ENCODE assay signal across 19 cellular contexts in the genomic region with DNA sequence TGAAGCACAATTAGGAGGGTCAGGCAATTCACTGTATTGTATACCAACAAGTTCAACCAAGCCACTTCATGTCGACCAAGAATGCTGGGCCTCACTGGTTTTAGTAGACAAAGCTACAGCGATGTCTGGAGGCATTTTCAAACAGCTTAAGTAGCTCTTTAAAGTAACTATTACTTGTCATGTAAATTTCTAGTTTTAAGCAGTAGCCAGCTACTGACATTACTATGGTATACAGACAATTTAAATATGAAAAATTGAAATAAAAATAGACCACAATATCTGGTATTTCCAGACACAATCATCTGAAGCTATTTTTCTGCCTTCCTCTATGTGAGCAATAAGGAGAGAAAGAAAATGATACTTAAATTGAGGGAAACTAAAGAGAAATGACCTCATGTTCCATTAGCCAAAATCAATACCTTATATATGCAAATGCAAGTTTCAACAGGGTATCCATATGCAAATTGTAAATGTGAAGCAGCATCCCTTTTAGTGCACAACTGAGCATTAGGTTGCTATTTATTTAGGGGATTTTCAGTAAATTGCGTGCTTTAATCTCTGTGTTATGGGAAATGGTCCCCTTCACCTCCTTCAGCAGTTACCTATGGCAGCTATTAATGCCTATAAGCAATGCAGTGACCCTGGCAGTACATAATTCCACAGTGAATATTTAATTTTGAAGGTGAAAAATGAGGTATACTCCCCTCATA.
DNase-seq lines count a peak whose midpoint lies in the region; ATAC-seq and FAIRE-seq lines count a peak whose summit lies in the region.
"Had no signal": no experiment of that assay in that cellular context is flagged by ENCODE, and none has a peak within 500 bp of the region (broad histone marks: within the 10 kb centered on the region; RNA-seq: fewer than 3 reads in every experiment).

No MANE protein-coding gene starts in this region.

- no peak overlapping the region for H3K9ac ChIP-seq in HUES64 (ENCODE audit: low read depth, low read length)
- no peak overlapping the region for H3K9ac ChIP-seq in iPS-15b (ENCODE audit: low read depth, low read length)
- H3K9ac ChIP-seq: GM23248 had no signal

- H3K4me3 ChIP-seq in HUES64 (ENCODE audit: low read length) (no peak overlapping the region), iPS-15b (ENCODE audit: low read depth, low read length) (peak overlapping the region; percentile 3)
- H3K4me3 ChIP-seq: GM23248 had no signal

- H3K27ac Mint-ChIP-seq in naive thymus-derived CD8-positive, alpha-beta T cell = no peak overlapping the region
- H3K27ac Mint-ChIP-seq in activated T-helper 17 cell treated with anti-CD3 and anti-CD28 coated beads, Interleukin-2, amount 50 U/mL, for 72 hours = no peak overlapping the region
- H3K27ac Mint-ChIP-seq: CD4-positive, alpha-beta memory T cell; HFFc6 had no signal

- 5% methylated on average over 2 of the region's 3 CpGs for WGBS in HUES64

- H3K36me3 ChIP-seq in HUES64 (ENCODE audit: insufficient read depth, low read length) (no peaks in the 10 kb centered on the region; the same call in 1 of the 2 replicates), iPS-15b (ENCODE audit: control insufficient read depth, insufficient read depth, low read length) (peaks cover 2% of the 10 kb centered on the region)
- H3K36me3 ChIP-seq: BE2C had no signal

- peaks cover 0 to 2% (median 0%) of the 10 kb centered on the region in 4 donors for H3K4me1 Mint-ChIP-seq in naive thymus-derived CD8-positive, alpha-beta T cell
- no peaks in the 10 kb centered on the region for H3K4me1 Mint-ChIP-seq in activated T-helper 17 cell treated with anti-CD3 and anti-CD28 coated beads, Interleukin-2, amount 50 U/mL, for 72 hours
- H3K4me1 Mint-ChIP-seq: CD4-positive, alpha-beta memory T cell had no signal

- H3K9me3 ChIP-seq in HUES64 (ENCODE audit: insufficient read depth, low read depth, low read length) (no peaks in the 10 kb centered on the region), iPS-15b (ENCODE audit: control insufficient read depth, insufficient read depth, low read length) (no peaks in the 10 kb centered on the region)
- H3K9me3 ChIP-seq: BE2C had no signal

- peak overlapping the region; percentile 30; the same call in 1 of the 2 replicates for H3K27ac ChIP-seq in HUES64 (ENCODE audit: low read depth, low read length)
- H3K27ac ChIP-seq: C4-2B, GM23248 had no signal

- ATAC-seq in naive thymus-derived CD8-positive, alpha-beta T cell = no peak
- no peak for ATAC-seq in activated T-helper 17 cell treated with anti-CD3 and anti-CD28 coated beads, Interleukin-2, amount 50 U/mL, for 72 hours (replicated peaks)

- H3K36me3 Mint-ChIP-seq in naive thymus-derived CD8-positive, alpha-beta T cell = peaks cover 0 to 7% (median 0%) of the 10 kb centered on the region in 3 donors
- no peaks in the 10 kb centered on the region for H3K36me3 Mint-ChIP-seq in activated T-helper 17 cell treated with anti-CD3 and anti-CD28 coated beads, Interleukin-2, amount 50 U/mL, for 72 hours (ENCODE audit: low read depth)
- H3K36me3 Mint-ChIP-seq: CD4-positive, alpha-beta memory T cell had no signal

- peaks cover 15% of the 10 kb centered on the region for H3K4me1 ChIP-seq in HUES64 (ENCODE audit: insufficient read depth, low read length)
- peaks cover 14% of the 10 kb centered on the region for H3K4me1 ChIP-seq in iPS-15b (ENCODE audit: control insufficient read depth, insufficient read depth, low read length)
- H3K4me1 ChIP-seq: BE2C had no signal

- no peak overlapping the region for H3K4me3 Mint-ChIP-seq in naive thymus-derived CD8-positive, alpha-beta T cell
- no peak overlapping the region for H3K4me3 Mint-ChIP-seq in activated T-helper 17 cell treated with anti-CD3 and anti-CD28 coated beads, Interleukin-2, amount 50 U/mL, for 72 hours
- H3K4me3 Mint-ChIP-seq: CD4-positive, alpha-beta memory T cell; HFFc6 had no signal

- peak; percentile 14 for DNase-seq in ELF-1 (ENCODE audit: low read depth, low spot score)
- no peak for DNase-seq in GM19239 (ENCODE audit: insufficient read length, low spot score)
- DNase-seq in naive thymus-derived CD8-positive, alpha-beta T cell = no peak
- DNase-seq in SW 1271 (lab: John Stamatoyannopoulos, UW) = no peak
- DNase-seq: BE2C; CD4-positive, alpha-beta memory T cell; DMS79; GDM1; GM23248; HCEC 1CT; HFFc6; IMR-90; KBM-7 had no signal

- FAIRE-seq in GM19239 (lab: Jason Lieb, UNC) = peak; percentile 82
- FAIRE-seq: A204.1, HTR-8/SVneo had no signal

- POLR2A ChIA-PET in naive thymus-derived CD8-positive, alpha-beta T cell (lab: Charles Lee) = no interaction called here

- peaks cover 0 to 4% (median 0%) of the 10 kb centered on the region in 9 donors for H3K9me3 Mint-ChIP-seq in naive thymus-derived CD8-positive, alpha-beta T cell
- H3K9me3 Mint-ChIP-seq in activated T-helper 17 cell treated with anti-CD3 and anti-CD28 coated beads, Interleukin-2, amount 50 U/mL, for 72 hours = no peaks in the 10 kb centered on the region

- H3K27me3 ChIP-seq in HUES64 (ENCODE audit: insufficient read depth, low read length) (no peaks in the 10 kb centered on the region), iPS-15b (ENCODE audit: control insufficient read depth, insufficient read depth, low read length) (no peaks in the 10 kb centered on the region)
- H3K27me3 ChIP-seq: BE2C had no signal

- peaks cover 0 to 2% (median 0%) of the 10 kb centered on the region in 5 donors for H3K27me3 Mint-ChIP-seq in naive thymus-derived CD8-positive, alpha-beta T cell
- H3K27me3 Mint-ChIP-seq in activated T-helper 17 cell treated with anti-CD3 and anti-CD28 coated beads, Interleukin-2, amount 50 U/mL, for 72 hours = no peaks in the 10 kb centered on the region
